8 cellular contexts compared by ENCODE assay signal in the genomic region with DNA sequence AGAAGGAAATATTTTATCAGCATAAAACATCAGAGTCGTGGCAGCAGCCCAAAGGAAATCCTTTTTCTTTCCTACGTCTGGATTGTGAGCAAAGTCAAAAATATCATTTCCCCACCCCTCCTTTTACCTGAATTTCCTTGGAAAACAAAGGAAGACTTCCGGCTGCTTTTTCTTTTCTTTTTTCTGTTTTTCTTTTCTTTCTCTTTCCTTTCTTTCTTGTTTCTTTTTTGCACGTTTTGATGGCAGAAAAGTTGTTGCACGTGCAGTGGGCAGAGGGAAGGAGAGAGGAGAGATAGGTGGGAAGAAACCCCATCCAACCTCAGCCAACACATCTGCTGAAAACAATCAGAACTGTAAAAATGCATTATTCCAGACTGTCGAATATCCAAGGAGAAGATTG. TPM values are rescaled to one million over a fixed set of nuclear protein-coding genes. Genes with fewer than 3 reads are reported as not detected.
DNase-seq lines count a peak whose midpoint lies in the region; ATAC-seq lines count a peak whose summit lies in the region.

No MANE protein-coding gene starts in this region.

- H3K36me3 Mint-ChIP-seq in activated CD4-positive, alpha-beta memory T cell treated with anti-CD3 and anti-CD28 coated beads for 36 hours, result peaks cover 2% of the 10 kb centered on the region

- H3K27me3 ChIP-seq in H7 (ENCODE audit: control insufficient read depth, insufficient read depth, low read length) (peaks cover 13% of the 10 kb centered on the region; the same call in 1 of the 2 replicates), iPS DF 6.9 (ENCODE audit: control insufficient read depth, insufficient read depth, low read length) (no peaks in the 10 kb centered on the region)

- H3K4me3 Mint-ChIP-seq in activated CD4-positive, alpha-beta memory T cell treated with anti-CD3 and anti-CD28 coated beads for 36 hours, result peak overlapping the region; percentile 79

- DNase-seq in H7, result no peak
- DNase-seq in activated CD4-positive, alpha-beta memory T cell treated with anti-CD3 and anti-CD28 coated beads for 36 hours, result no peak
- DNase-seq in iPS DF 6.9 (ENCODE audit: low read depth, low spot score), result no peak
- no peak for DNase-seq in central memory CD4-positive, alpha-beta T cell
- no peak for DNase-seq in NCI-H1417 (lab: John Stamatoyannopoulos, UW)

- no peaks in the 10 kb centered on the region for H3K9me3 ChIP-seq in iPS DF 6.9 (ENCODE audit: control insufficient read depth, insufficient read depth, low read length)

- peaks cover 40% of the 10 kb centered on the region for H3K27me3 Mint-ChIP-seq in activated CD4-positive, alpha-beta memory T cell treated with anti-CD3 and anti-CD28 coated beads for 36 hours

- H3K27ac ChIP-seq in iPS DF 6.9 (ENCODE audit: low read length) (no peak overlapping the region), skin epidermis (peak overlapping the region in 19 of 21 experiments; percentile 77 to 96 (median 89))

- H3K27ac Mint-ChIP-seq in activated CD4-positive, alpha-beta memory T cell treated with anti-CD3 and anti-CD28 coated beads for 36 hours, result no peak overlapping the region

- CTCF ChIA-PET in activated CD4-positive, alpha-beta memory T cell treated with anti-CD3 and anti-CD28 coated beads for 36 hours (lab: Charles Lee), result no interaction called here

- H3K9me3 Mint-ChIP-seq in activated CD4-positive, alpha-beta memory T cell treated with anti-CD3 and anti-CD28 coated beads for 36 hours, result no peaks in the 10 kb centered on the region

- intact Hi-C loops in activated CD4-positive, alpha-beta memory T cell treated with anti-CD3 and anti-CD28 coated beads for 36 hours (cut with micrococcal nuclease), result no loop called here

- peaks cover 18% of the 10 kb centered on the region for H3K4me1 Mint-ChIP-seq in activated CD4-positive, alpha-beta memory T cell treated with anti-CD3 and anti-CD28 coated beads for 36 hours (ENCODE audit: low read depth)

- H3K36me3 ChIP-seq in H7 (replicated peaks; ENCODE audit: control insufficient read depth, insufficient read depth, low read length) (no peaks in the 10 kb centered on the region; the same call in 1 of the 2 replicates), iPS DF 6.9 (ENCODE audit: control insufficient read depth, insufficient read depth, low read length) (no peaks in the 10 kb centered on the region)

- POLR2A ChIA-PET in activated CD4-positive, alpha-beta memory T cell treated with anti-CD3 and anti-CD28 coated beads for 36 hours (lab: Charles Lee), result no interaction called here

- H3K4me3 ChIP-seq in H7 (ENCODE audit: insufficient read depth, low read depth, low read length) (peak overlapping the region; percentile 86), iPS DF 6.9 (ENCODE audit: low read length) (peak overlapping the region; percentile 60; the same call in 1 of the 2 replicates), skin epidermis (peak overlapping the region; percentile 62 to 94 (median 84))

- no peaks in the 10 kb centered on the region; the same call in 1 of the 2 replicates for H3K4me1 ChIP-seq in iPS DF 6.9 (ENCODE audit: control insufficient read depth, insufficient read depth, low read length)

- ATAC-seq in HG02763 (IDR thresholded peaks at IDR 0.05; ENCODE audit: unreplicated experiment) (no peak), HG02884 (IDR thresholded peaks at IDR 0.05; ENCODE audit: unreplicated experiment) (no peak)

- no CpG with 5 or more reads among the region's 6 CpGs for WGBS in iPS DF 6.9 (ENCODE audit: insufficient coverage, insufficient read length)

RNA-seq across cellular contexts. Expression of gene MYO1E, which starts 0.5 kb away (rescaled TPM):
- 34.0 and 46.4 TPM in 2 replicates for total RNA-seq in H7 (2014; rRNA removed; shearing (Covaris generic))
- 1 to 10 TPM; 5.1 to 5.8 TPM for total RNA-seq in activated CD4-positive, alpha-beta memory T cell treated with anti-CD3 and anti-CD28 coated beads for 36 hours
